In the genomic region with DNA sequence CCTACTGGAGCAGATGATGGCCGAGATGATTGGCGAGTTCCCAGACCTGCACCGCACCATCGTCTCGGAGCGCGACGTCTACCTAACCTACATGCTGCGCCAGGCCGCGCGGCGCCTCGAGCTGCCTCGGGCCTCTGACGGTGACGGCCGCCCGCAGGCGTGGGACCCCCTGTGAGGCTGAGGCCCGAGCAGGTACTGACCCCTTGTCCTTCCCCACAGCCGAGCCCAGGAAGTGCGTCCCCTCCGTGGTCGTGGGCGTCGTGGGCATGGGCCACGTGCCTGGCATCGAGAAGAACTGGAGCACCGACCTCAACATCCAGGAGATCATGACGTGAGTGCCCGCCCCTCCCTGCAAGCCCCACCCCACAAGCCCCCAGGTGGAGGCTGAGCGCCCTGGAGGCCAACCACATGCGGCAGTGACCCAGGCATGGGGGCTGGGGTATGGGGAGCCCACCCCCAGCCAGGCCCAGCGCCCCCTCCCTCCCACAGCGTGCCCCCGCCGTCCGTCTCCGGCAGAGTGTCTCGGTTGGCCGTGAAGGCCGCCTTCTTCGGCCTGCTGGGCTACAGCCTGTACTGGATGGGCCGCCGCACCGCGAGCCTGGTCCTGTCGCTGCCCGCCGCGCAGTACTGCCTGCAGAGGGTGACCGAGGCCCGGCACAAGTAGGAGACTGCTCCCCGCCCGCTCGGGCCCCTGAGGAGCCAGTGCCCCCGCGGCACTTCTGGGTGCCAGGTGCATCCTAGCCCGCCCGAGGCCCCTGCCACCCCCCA, we compare ENCODE assay signal across 19 cellular contexts. TPM values are rescaled to one million over a fixed set of nuclear protein-coding genes. Genes with fewer than 3 reads are reported as not detected.
"Had no signal": no experiment of that assay in that cellular context is flagged by ENCODE, and none has a peak within 500 bp of the region (broad histone marks: within the 10 kb centered on the region; RNA-seq: fewer than 3 reads in every experiment).

No MANE protein-coding gene starts in this region.

- FAIRE-seq: islet of Langerhans had no signal

- H3K27me3 ChIP-seq: esophagus squamous epithelium, gastroesophageal sphincter, upper lobe of left lung had no signal

- H3K9me3 Mint-ChIP-seq: activated naive CD8-positive, alpha-beta T cell treated with anti-CD3 and anti-CD28 coated beads, Interleukin-2, amount 10 ng/mL, durations not matched to agents 7 days and 5 days; activated T-cell treated with anti-CD3 and anti-CD28 coated beads, Interleukin-2, amount 50 U/mL, for 24 hours had no signal

- H3K4me3 Mint-ChIP-seq: activated naive CD8-positive, alpha-beta T cell treated with anti-CD3 and anti-CD28 coated beads, Interleukin-2, amount 10 ng/mL, durations not matched to agents 7 days and 5 days; activated T-cell treated with anti-CD3 and anti-CD28 coated beads, Interleukin-2, amount 50 U/mL, for 24 hours had no signal

- H3K27ac Mint-ChIP-seq: activated naive CD8-positive, alpha-beta T cell treated with anti-CD3 and anti-CD28 coated beads, Interleukin-2, amount 10 ng/mL, durations not matched to agents 7 days and 5 days had no signal

- ATAC-seq: gastroesophageal sphincter had no signal

- H3K27me3 Mint-ChIP-seq: activated naive CD8-positive, alpha-beta T cell treated with anti-CD3 and anti-CD28 coated beads, Interleukin-2, amount 10 ng/mL, durations not matched to agents 7 days and 5 days; activated T-cell treated with anti-CD3 and anti-CD28 coated beads, Interleukin-2, amount 50 U/mL, for 24 hours had no signal

- H3K27ac ChIP-seq: coronary artery, esophagus squamous epithelium, gastroesophageal sphincter, thoracic aorta, upper lobe of left lung had no signal

- H3K4me3 ChIP-seq: coronary artery, esophagus squamous epithelium, gastroesophageal sphincter, thoracic aorta, upper lobe of left lung had no signal

- H3K9me3 ChIP-seq: esophagus squamous epithelium, gastroesophageal sphincter, thoracic aorta, upper lobe of left lung had no signal

- DNase-seq: activated CD4-positive, alpha-beta T cell treated with anti-CD3 and anti-CD28 coated beads for 48 hours; activated CD8-positive, alpha-beta memory T cell treated with anti-CD3 and anti-CD28 coated beads for 24 hours; activated CD8-positive, alpha-beta memory T cell treated with anti-CD3 and anti-CD28 coated beads, Interleukin-2, amount 50 U/mL, for 4 hours; activated naive CD4-positive, alpha-beta T cell treated with Interleukin-2 at 50 U/mL for 16 hours; activated naive CD8-positive, alpha-beta T cell treated with anti-CD3 and anti-CD28 coated beads, Interleukin-2, amount 10 ng/mL, durations not matched to agents 7 days and 5 days; activated T-cell treated with anti-CD3 and anti-CD28 coated beads, Interleukin-2, amount 50 U/mL, for 24 hours; amniotic stem cell; cerebellar nuclear complex; esophagus squamous epithelium; head of caudate nucleus; hypothalamus; stimulated activated CD4-positive, alpha-beta T cell treated with anti-CD3 and anti-CD28 coated beads, Interleukin-4, amount 100 ng/mL, for 1 hour; stimulated activated naive CD4-positive, alpha-beta T cell treated with Interleukin-2 at 50 U/mL for 16 hours had no signal

RNA-seq across cellular contexts. Expression of a gene that starts 27.5 kb away (rescaled TPM):
- total RNA-seq: renal cortical epithelial cell had no signal
